1 cellular context compared by ENCODE assay signal in genomic region chr17:7236808-7237207, GRCh38.
TF ChIP-seq lines count a peak whose summit lies in the region.

No MANE protein-coding gene starts in this region.

TF ChIP-seq in GM12878, 131 proteins besides CTCF, POLR2A, EP300 and RAD21:
- TF ChIP-seq RB1 (IDR thresholded peaks at IDR 0.05; ENCODE audit: borderline replicate concordance) (no peak), FOXK2 (IDR thresholded peaks at IDR 0.05) (no peak), MAX (IDR thresholded peaks at IDR 0.05; ENCODE audit: low read depth, low read length) (no peak), CHD1 (IDR thresholded peaks at IDR 0.05; ENCODE audit: low read depth, low read length) (no peak), BHLHE40 (IDR thresholded peaks at IDR 0.05; ENCODE audit: borderline replicate concordance in 1 of 2, low read depth in 2 of 2, low read length in 1 of 2) (no peak), ZNF24 (IDR thresholded peaks at IDR 0.05) (no peak), RAD51 (IDR thresholded peaks at IDR 0.05) (no peak), NBN (IDR thresholded peaks at IDR 0.05) (no peak)
